21 cellular contexts compared by ENCODE assay signal in the genomic region with DNA sequence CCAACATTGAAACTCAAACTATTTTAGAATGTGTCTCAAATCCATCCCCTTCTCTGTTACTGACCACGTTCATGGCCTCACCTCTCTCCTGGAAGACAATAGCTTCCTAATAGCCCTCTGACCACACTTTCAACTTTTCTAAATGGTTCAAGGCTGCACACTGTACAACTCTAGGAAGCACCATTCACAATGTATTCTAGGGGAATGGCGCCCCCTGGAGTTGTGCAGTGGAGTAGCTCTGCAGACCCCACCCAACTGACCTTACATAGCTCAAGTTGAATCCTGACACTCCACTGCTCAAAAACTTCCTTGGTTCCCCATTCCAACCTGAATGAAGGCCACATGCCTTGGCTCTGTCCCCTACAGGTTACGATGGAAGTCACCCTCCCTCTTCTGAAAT.
DNase-seq lines count a peak whose midpoint lies in the region; ATAC-seq, FAIRE-seq and TF ChIP-seq lines count a peak whose summit lies in the region.
"Had no signal": no experiment of that assay in that cellular context is flagged by ENCODE, and none has a peak within 500 bp of the region (broad histone marks: within the 10 kb centered on the region; RNA-seq: fewer than 3 reads in every experiment).

No MANE protein-coding gene starts in this region.

- H3K4me3 ChIP-seq in BJ (ENCODE audit: low read depth, low read length) (no peak overlapping the region), GM23338 (no peak overlapping the region), astrocyte of the cerebellum (ENCODE audit: low read depth, low read length) (no peak overlapping the region), kidney epithelial cell (ENCODE audit: low read depth, low read length) (no peak overlapping the region)
- H3K4me3 ChIP-seq: dorsolateral prefrontal cortex, prostate gland, uterus had no signal

- no peaks in the 10 kb centered on the region for H3F3A ChIP-seq in GM23338 (replicated peaks; ENCODE audit: low read depth)

- no peak overlapping the region for H3K27ac Mint-ChIP-seq in GM23338
- H3K27ac Mint-ChIP-seq: activated CD4-positive, alpha-beta T cell treated with anti-CD3 and anti-CD28 coated beads, Interleukin-2, amount 10 ng/mL, durations not matched to agents 7 days and 5 days; activated naive CD4-positive, alpha-beta T cell treated with anti-CD3 and anti-CD28 coated beads, Interleukin-2, amount 10 ng/mL, durations not matched to agents 7 days and 5 days; stimulated activated naive CD8-positive, alpha-beta T cell treated with anti-CD3 and anti-CD28 coated beads, Interleukin-15, Interleukin-2, amounts not matched to agents 100 ng/mL and 50 ng/mL, for 24 hours had no signal

- H3K36me3 ChIP-seq in BJ (ENCODE audit: control insufficient read depth, insufficient read depth, low read length) (no peaks in the 10 kb centered on the region), GM23338 (ENCODE audit: insufficient read depth) (no peaks in the 10 kb centered on the region), kidney epithelial cell (ENCODE audit: control insufficient read depth, insufficient read depth, low read length) (no peaks in the 10 kb centered on the region)
- H3K36me3 ChIP-seq: prostate gland, uterus had no signal

- no peak overlapping the region for H2AFZ ChIP-seq in GM23338

- in situ Hi-C loops in astrocyte of the cerebellum (cut with HindIII; ENCODE audit: low sequenced_read_pairs), result no loop called here

- H3K9me3 Mint-ChIP-seq in GM23338, result peaks cover 11% of the 10 kb centered on the region; the same call in 2 of the 3 replicates
- H3K9me3 Mint-ChIP-seq: activated CD4-positive, alpha-beta T cell treated with anti-CD3 and anti-CD28 coated beads, Interleukin-2, amount 10 ng/mL, durations not matched to agents 7 days and 5 days had no signal

- H3K27ac ChIP-seq in GM23338 (ENCODE audit: low read depth), result no peak overlapping the region
- H3K27ac ChIP-seq: dorsolateral prefrontal cortex, prostate gland, uterus had no signal

- H3K79me2 ChIP-seq in GM23338 (replicated peaks; ENCODE audit: insufficient read depth), result no peaks in the 10 kb centered on the region

- 0 out of 2 replicates have a peak, but pooled peaks cover 9% of the 10 kb centered on the region for H3K9me2 ChIP-seq in GM23338 (ENCODE audit: insufficient read depth)

- DNase-seq in BJ (ENCODE audit: low read depth) (no peak), GM23338 (ENCODE audit: low spot score) (no peak), astrocyte of the cerebellum (ENCODE audit: low read depth) (no peak), kidney epithelial cell (ENCODE audit: low read depth) (no peak), D721Med (ENCODE audit: insufficient read length, low spot score) (no peak), NAMALWA (ENCODE audit: low spot score) (no peak)
- DNase-seq in effector CD4-positive, alpha-beta T cell, result no peak
- DNase-seq: activated CD4-positive, alpha-beta T cell treated with anti-CD3 and anti-CD28 coated beads, Interleukin-2, amount 10 ng/mL, durations not matched to agents 7 days and 5 days; activated naive CD4-positive, alpha-beta T cell treated with anti-CD3 and anti-CD28 coated beads, Interleukin-2, amount 10 ng/mL, durations not matched to agents 7 days and 5 days; activated T-cell treated with anti-CD3 and anti-CD28 coated beads for 4 hours; dorsolateral prefrontal cortex; left ventricle myocardium superior; NCI-H1092 treated with DMSO at 0.1 percent for 48 hours; NCI-H2171 treated with DMSO at 0.1 percent for 48 hours; NK-92 treated with Interleukin-12 subunit alpha and Interleukin-12 subunit beta, amount 100 ng/mL, for 24 hours; stimulated activated CD4-positive, alpha-beta T cell treated with anti-CD3 and anti-CD28 coated beads, Interleukin-12 subunit alpha, Interleukin-12 subunit beta, amount 100 ng/mL, for 4 hours; T-helper 9 cell; uterus had no signal

- no peaks in the 10 kb centered on the region for H4K20me1 ChIP-seq in GM23338 (replicated peaks; ENCODE audit: insufficient read depth)

- POLR2A ChIA-PET in BJ (lab: Charles Lee), result no interaction called here

- H3K27me3 ChIP-seq in BJ (ENCODE audit: control insufficient read depth, insufficient read depth, low read length) (no peaks in the 10 kb centered on the region), GM23338 (ENCODE audit: insufficient read depth) (no peaks in the 10 kb centered on the region), kidney epithelial cell (ENCODE audit: control insufficient read depth, insufficient read depth, low read length) (no peaks in the 10 kb centered on the region)
- H3K27me3 ChIP-seq: uterus had no signal

- ATAC-seq in GM23338 (no peak), GM18861 (IDR thresholded peaks at IDR 0.05; ENCODE audit: unreplicated experiment) (no peak)
- ATAC-seq: left ventricle myocardium superior had no signal

- H3K4me2 ChIP-seq in GM23338, result no peak overlapping the region

- H3K4me1 Mint-ChIP-seq in GM23338, result no peaks in the 10 kb centered on the region
- H3K4me1 Mint-ChIP-seq: activated CD4-positive, alpha-beta T cell treated with anti-CD3 and anti-CD28 coated beads, Interleukin-2, amount 10 ng/mL, durations not matched to agents 7 days and 5 days; activated naive CD4-positive, alpha-beta T cell treated with anti-CD3 and anti-CD28 coated beads, Interleukin-2, amount 10 ng/mL, durations not matched to agents 7 days and 5 days had no signal

- no peaks in the 10 kb centered on the region for H3K4me1 ChIP-seq in GM23338 (ENCODE audit: insufficient read depth)
- H3K4me1 ChIP-seq: prostate gland, uterus had no signal

- FAIRE-seq in D721Med (lab: Jason Lieb, UNC), result no peak

- H3K36me3 Mint-ChIP-seq in GM23338 (ENCODE audit: low read depth), result peaks cover 6% of the 10 kb centered on the region; the same call in 2 of the 3 replicates
- H3K36me3 Mint-ChIP-seq: activated naive CD4-positive, alpha-beta T cell treated with anti-CD3 and anti-CD28 coated beads, Interleukin-2, amount 10 ng/mL, durations not matched to agents 7 days and 5 days had no signal

- TF ChIP-seq CTCF in BJ (IDR thresholded peaks at IDR 0.05; ENCODE audit: insufficient read depth, low read depth, low read length), result 0 out of 2 replicates have a peak, but pooled peaks have one; percentile 13
- peak; percentile 44 to 61 for TF ChIP-seq CTCF in GM23338 (conservative IDR thresholded peaks at IDR 0.05; ENCODE audit: low read depth in 2 of 2)
- peak; percentile 12 for TF ChIP-seq CTCF in astrocyte of the cerebellum (IDR thresholded peaks at IDR 0.05; ENCODE audit: low read depth, low read length, missing control alignments)
- TF ChIP-seq CTCF in kidney epithelial cell (IDR thresholded peaks at IDR 0.05; ENCODE audit: insufficient read depth, low read length, poor library complexity, severe bottlenecking), result peak; percentile 27
- TF ChIP-seq CTCF in D721Med (IDR thresholded peaks at IDR 0.05; ENCODE audit: insufficient read depth, missing control alignments), result no peak

- CTCF ChIA-PET in BJ (lab: Yijun Ruan, JAX), result interaction anchor here (1.6 kb wide), 1 partner anchor 21 kb away, joined by 3 read pairs; no protein-coding TSS in a partner anchor

- no peaks in the 10 kb centered on the region for H3K27me3 Mint-ChIP-seq in GM23338 (ENCODE audit: insufficient read depth, low read depth, poor library complexity)
- H3K27me3 Mint-ChIP-seq: activated naive CD4-positive, alpha-beta T cell treated with anti-CD3 and anti-CD28 coated beads, Interleukin-2, amount 10 ng/mL, durations not matched to agents 7 days and 5 days had no signal

- no peak overlapping the region for H3K4me3 Mint-ChIP-seq in GM23338
- H3K4me3 Mint-ChIP-seq: activated CD4-positive, alpha-beta T cell treated with anti-CD3 and anti-CD28 coated beads, Interleukin-2, amount 10 ng/mL, durations not matched to agents 7 days and 5 days; activated naive CD4-positive, alpha-beta T cell treated with anti-CD3 and anti-CD28 coated beads, Interleukin-2, amount 10 ng/mL, durations not matched to agents 7 days and 5 days; stimulated activated naive CD8-positive, alpha-beta T cell treated with anti-CD3 and anti-CD28 coated beads, Interleukin-15, Interleukin-2, amounts not matched to agents 100 ng/mL and 50 ng/mL, for 24 hours had no signal

TF ChIP-seq in GM23338, 12 proteins besides CTCF, POLR2A, EP300 and RAD21 (continues in another document):
- TF ChIP-seq POLR2AphosphoS5 (IDR thresholded peaks at IDR 0.05; ENCODE audit: low read depth) (no peak), ZNF331 (CRISPR knock-in tag; IDR thresholded peaks at IDR 0.05; ENCODE audit: low read depth) (no peak), ZNF114 (CRISPR knock-in tag; IDR thresholded peaks at IDR 0.05) (no peak)
- TF ChIP-seq, protein P1, sequence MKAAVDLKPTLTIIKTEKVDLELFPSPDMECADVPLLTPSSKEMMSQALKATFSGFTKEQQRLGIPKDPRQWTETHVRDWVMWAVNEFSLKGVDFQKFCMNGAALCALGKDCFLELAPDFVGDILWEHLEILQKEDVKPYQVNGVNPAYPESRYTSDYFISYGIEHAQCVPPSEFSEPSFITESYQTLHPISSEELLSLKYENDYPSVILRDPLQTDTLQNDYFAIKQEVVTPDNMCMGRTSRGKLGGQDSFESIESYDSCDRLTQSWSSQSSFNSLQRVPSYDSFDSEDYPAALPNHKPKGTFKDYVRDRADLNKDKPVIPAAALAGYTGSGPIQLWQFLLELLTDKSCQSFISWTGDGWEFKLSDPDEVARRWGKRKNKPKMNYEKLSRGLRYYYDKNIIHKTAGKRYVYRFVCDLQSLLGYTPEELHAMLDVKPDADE (IDR thresholded peaks at IDR 0.05), result no peak
- TF ChIP-seq, protein P2, sequence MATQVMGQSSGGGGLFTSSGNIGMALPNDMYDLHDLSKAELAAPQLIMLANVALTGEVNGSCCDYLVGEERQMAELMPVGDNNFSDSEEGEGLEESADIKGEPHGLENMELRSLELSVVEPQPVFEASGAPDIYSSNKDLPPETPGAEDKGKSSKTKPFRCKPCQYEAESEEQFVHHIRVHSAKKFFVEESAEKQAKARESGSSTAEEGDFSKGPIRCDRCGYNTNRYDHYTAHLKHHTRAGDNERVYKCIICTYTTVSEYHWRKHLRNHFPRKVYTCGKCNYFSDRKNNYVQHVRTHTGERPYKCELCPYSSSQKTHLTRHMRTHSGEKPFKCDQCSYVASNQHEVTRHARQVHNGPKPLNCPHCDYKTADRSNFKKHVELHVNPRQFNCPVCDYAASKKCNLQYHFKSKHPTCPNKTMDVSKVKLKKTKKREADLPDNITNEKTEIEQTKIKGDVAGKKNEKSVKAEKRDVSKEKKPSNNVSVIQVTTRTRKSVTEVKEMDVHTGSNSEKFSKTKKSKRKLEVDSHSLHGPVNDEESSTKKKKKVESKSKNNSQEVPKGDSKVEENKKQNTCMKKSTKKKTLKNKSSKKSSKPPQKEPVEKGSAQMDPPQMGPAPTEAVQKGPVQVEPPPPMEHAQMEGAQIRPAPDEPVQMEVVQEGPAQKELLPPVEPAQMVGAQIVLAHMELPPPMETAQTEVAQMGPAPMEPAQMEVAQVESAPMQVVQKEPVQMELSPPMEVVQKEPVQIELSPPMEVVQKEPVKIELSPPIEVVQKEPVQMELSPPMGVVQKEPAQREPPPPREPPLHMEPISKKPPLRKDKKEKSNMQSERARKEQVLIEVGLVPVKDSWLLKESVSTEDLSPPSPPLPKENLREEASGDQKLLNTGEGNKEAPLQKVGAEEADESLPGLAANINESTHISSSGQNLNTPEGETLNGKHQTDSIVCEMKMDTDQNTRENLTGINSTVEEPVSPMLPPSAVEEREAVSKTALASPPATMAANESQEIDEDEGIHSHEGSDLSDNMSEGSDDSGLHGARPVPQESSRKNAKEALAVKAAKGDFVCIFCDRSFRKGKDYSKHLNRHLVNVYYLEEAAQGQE (IDR thresholded peaks at IDR 0.05; ENCODE audit: unreplicated experiment), result no peak
